1 cellular context compared by ENCODE assay signal in genomic region chr10:74434577-74434976, GRCh38.
TF ChIP-seq lines count a peak whose summit lies in the region.

No MANE protein-coding gene starts in this region.

TF ChIP-seq in K562, 482 proteins besides CTCF, POLR2A, EP300 and RAD21 (continued from another document):
- TF ChIP-seq RREB1 (CRISPR knock-in tag; IDR thresholded peaks at IDR 0.05) (no peak), EZH2 (IDR thresholded peaks at IDR 0.05; ENCODE audit: borderline replicate concordance, low read depth, low read length) (no peak), FOXA1 (IDR thresholded peaks at IDR 0.05; ENCODE audit: borderline replicate concordance) (no peak), PRMT5 (CRISPR knock-in tag; IDR thresholded peaks at IDR 0.05) (no peak), HLTF (IDR thresholded peaks at IDR 0.05) (no peak), ZNF217 (CRISPR knock-in tag; IDR thresholded peaks at IDR 0.05) (no peak), CREB1 (IDR thresholded peaks at IDR 0.05) (no peak), CREB1 (CRISPR knock-in tag; IDR thresholded peaks at IDR 0.05) (no peak), FOS (IDR thresholded peaks at IDR 0.05; ENCODE audit: extremely low read depth, insufficient read length) (no peak), ZNF311 (CRISPR knock-in tag; IDR thresholded peaks at IDR 0.05) (peak; percentile 77; the same call in 1 of the 2 replicates), POLR3G (IDR thresholded peaks at IDR 0.05; ENCODE audit: extremely low read depth, insufficient read length, insufficient replicate concordance) (no peak), LCOR (CRISPR knock-in tag; IDR thresholded peaks at IDR 0.05) (no peak), NFATC3 (IDR thresholded peaks at IDR 0.05) (no peak), ZNF592 (IDR thresholded peaks at IDR 0.05) (peak; percentile 82), DACH1 (IDR thresholded peaks at IDR 0.05; ENCODE audit: partially characterized antibody) (no peak), EHMT2 (IDR thresholded peaks at IDR 0.05) (no peak), ZNF174 (CRISPR knock-in tag; IDR thresholded peaks at IDR 0.05) (no peak), NR3C1 (CRISPR knock-in tag; IDR thresholded peaks at IDR 0.05) (no peak), DMBX1 (CRISPR knock-in tag; IDR thresholded peaks at IDR 0.05; ENCODE audit: borderline replicate concordance) (peak; percentile 89), SETDB1 (IDR thresholded peaks at IDR 0.05; ENCODE audit: low read length) (no peak)
